8 cellular contexts compared by ENCODE assay signal in genomic region chr5:163509288-163510040, GRCh38. TPM values are rescaled to one million over a fixed set of nuclear protein-coding genes. Genes with fewer than 3 reads are reported as not detected.
DNase-seq lines count a peak whose midpoint lies in the region; ATAC-seq and TF ChIP-seq lines count a peak whose summit lies in the region.

No MANE protein-coding gene starts in this region.

- H3K9ac ChIP-seq in colonic mucosa (ENCODE audit: low read depth in 2 of 2, low read length in 2 of 2) = no peak overlapping the region

- H3K27me3 ChIP-seq in CD8-positive, alpha-beta memory T cell (ENCODE audit: insufficient read depth, low read length, poor library complexity, severe bottlenecking) = no peaks in the 10 kb centered on the region
- H3K27me3 ChIP-seq in colonic mucosa = no peaks in the 10 kb centered on the region

- POLR2A ChIA-PET in CD8-positive, alpha-beta memory T cell (lab: Charles Lee) = interaction anchor here (2.3 kb wide), 1 partner anchor 50 kb away, joined by 10 read pairs; the partner anchor contains the start of genes HMMR and NUDCD2

- H3K27ac Mint-ChIP-seq in CD8-positive, alpha-beta memory T cell = peak overlapping the region; percentile 98 to 100 (median 99)
- peak overlapping the region; percentile 90 to 97 (median 94) for H3K27ac Mint-ChIP-seq in naive B cell

- no peaks in the 10 kb centered on the region for H3K9me3 Mint-ChIP-seq in CD8-positive, alpha-beta memory T cell
- H3K9me3 Mint-ChIP-seq in naive B cell = no peaks in the 10 kb centered on the region

- no peaks in the 10 kb centered on the region for H3K9me3 ChIP-seq in CD8-positive, alpha-beta memory T cell (ENCODE audit: low read length)
- no peaks in the 10 kb centered on the region for H3K9me3 ChIP-seq in colonic mucosa

- CTCF ChIA-PET in CD8-positive, alpha-beta memory T cell (lab: Charles Lee) = no interaction called here

- TF ChIP-seq CTCF in colonic mucosa (IDR thresholded peaks at IDR 0.05) = no peak

- H3K27me3 Mint-ChIP-seq in CD8-positive, alpha-beta memory T cell = peaks cover 0 to 1% of the 10 kb centered on the region in 2 donors
- H3K27me3 Mint-ChIP-seq in naive B cell = no peaks in the 10 kb centered on the region

- DNase-seq in CD8-positive, alpha-beta memory T cell = no peak
- DNase-seq in NCI-H446 (lab: John Stamatoyannopoulos, UW) (peak; percentile 15 to 71), colonic mucosa (peak; percentile 52), naive B cell (no peak), Kasumi-1 (lab: John Stamatoyannopoulos, UW) (no peak)
- no peak for DNase-seq in activated CD4-positive, CD25-positive, alpha-beta regulatory T cell (lab: John Stamatoyannopoulos, UW)

- peak overlapping the region; percentile 40 for H3K27ac ChIP-seq in CD8-positive, alpha-beta memory T cell (ENCODE audit: low read depth, low read length)
- peak overlapping the region; percentile 47 for H3K27ac ChIP-seq in colonic mucosa

- peaks cover 16% of the 10 kb centered on the region for H3K36me3 ChIP-seq in CD8-positive, alpha-beta memory T cell (ENCODE audit: insufficient read depth, low read length)
- no peaks in the 10 kb centered on the region for H3K36me3 ChIP-seq in colonic mucosa

- H3K4me3 Mint-ChIP-seq in CD8-positive, alpha-beta memory T cell = peak overlapping the region; percentile 95 to 99 (median 99)
- peak overlapping the region; percentile 69 to 99 (median 86) for H3K4me3 Mint-ChIP-seq in naive B cell

- intact Hi-C loops in colonic mucosa (cut with DNase I) = loop anchor here (5.0 kb wide), 1 partner anchor 47 kb away; the partner anchor contains the start of genes HMMR and NUDCD2

- ATAC-seq in naive B cell (ENCODE audit: low read depth in 2 of 2) (no peak), GM19452 (IDR thresholded peaks at IDR 0.05; ENCODE audit: unreplicated experiment) (no peak), HG03139 (IDR thresholded peaks at IDR 0.05; ENCODE audit: unreplicated experiment) (no peak)

- peak overlapping the region; percentile 47 for H3K4me3 ChIP-seq in CD8-positive, alpha-beta memory T cell (ENCODE audit: low read length)
- peak overlapping the region; percentile 2 for H3K4me3 ChIP-seq in colonic mucosa

- H3K36me3 Mint-ChIP-seq in CD8-positive, alpha-beta memory T cell = peaks cover 2 to 60% (median 5%) of the 10 kb centered on the region in 3 donors
- H3K36me3 Mint-ChIP-seq in naive B cell = no peaks in the 10 kb centered on the region

- peaks cover 67 to 77% (median 74%) of the 10 kb centered on the region in 3 donors for H3K4me1 Mint-ChIP-seq in CD8-positive, alpha-beta memory T cell
- peaks cover 32 to 59% (median 54%) of the 10 kb centered on the region in 3 donors for H3K4me1 Mint-ChIP-seq in naive B cell

- H3K4me1 ChIP-seq in CD8-positive, alpha-beta memory T cell (ENCODE audit: insufficient read depth, low read length) = peaks cover 51% of the 10 kb centered on the region
- H3K4me1 ChIP-seq in colonic mucosa = peaks cover 3% of the 10 kb centered on the region

RNA-seq across cellular contexts. Expression of gene MAT2B, which starts 4.0 kb away (rescaled TPM):
- total RNA-seq in CD8-positive, alpha-beta memory T cell = 100 to 1,000 TPM; 101 to 102 TPM
- 288 TPM for polyA plus RNA-seq in CD8-positive, alpha-beta memory T cell
- 10 to 100 TPM; 63.4 to 86.7 TPM for total RNA-seq in colonic mucosa
- polyA plus RNA-seq in naive B cell (ENCODE audit: low read depth in 6 of 6) = 100 to 1,000 TPM; 282 to 501 (median 341) TPM

RNA-seq across cellular contexts. Expression of gene HMMR, which starts 49.0 kb away (rescaled TPM):
- total RNA-seq in CD8-positive, alpha-beta memory T cell = 10 to 100 TPM; 40.6 to 43.8 TPM
- polyA plus RNA-seq in CD8-positive, alpha-beta memory T cell = 0.18 TPM
- 10 to 100 TPM; 10.6 to 44.5 TPM for total RNA-seq in colonic mucosa
- 1 to 10 TPM in 2 of 6 donors, under 1 TPM in 3, not detected in 1; 0.38 to 1.3 (median 0.92) TPM for polyA plus RNA-seq in naive B cell (ENCODE audit: low read depth in 6 of 6)

RNA-seq across cellular contexts. Expression of gene NUDCD2, which starts 49.6 kb away (rescaled TPM):
- total RNA-seq in CD8-positive, alpha-beta memory T cell = 10 to 100 TPM; 31.3 to 36.2 TPM
- 52.5 TPM for polyA plus RNA-seq in CD8-positive, alpha-beta memory T cell
- 10 to 100 TPM; 24.6 to 32.9 TPM for total RNA-seq in colonic mucosa
- polyA plus RNA-seq in naive B cell (ENCODE audit: low read depth in 6 of 6) = 10 to 100 TPM; 36.9 to 48.6 (median 42.7) TPM

Comparison
In these comparisons a context has a peak if more than half of its experiments do, and no peak if none do; other contexts are left out.
1. DNase-seq: peak in NCI-H446 (2 of 2) and colonic mucosa (single experiment); none in CD8-positive, alpha-beta memory T cell (0 of 5), naive B cell (single experiment), Kasumi-1 (0 of 2) and activated CD4-positive, CD25-positive, alpha-beta regulatory T cell (0 of 4).